1 cellular context compared by ENCODE assay signal in the genomic region with DNA sequence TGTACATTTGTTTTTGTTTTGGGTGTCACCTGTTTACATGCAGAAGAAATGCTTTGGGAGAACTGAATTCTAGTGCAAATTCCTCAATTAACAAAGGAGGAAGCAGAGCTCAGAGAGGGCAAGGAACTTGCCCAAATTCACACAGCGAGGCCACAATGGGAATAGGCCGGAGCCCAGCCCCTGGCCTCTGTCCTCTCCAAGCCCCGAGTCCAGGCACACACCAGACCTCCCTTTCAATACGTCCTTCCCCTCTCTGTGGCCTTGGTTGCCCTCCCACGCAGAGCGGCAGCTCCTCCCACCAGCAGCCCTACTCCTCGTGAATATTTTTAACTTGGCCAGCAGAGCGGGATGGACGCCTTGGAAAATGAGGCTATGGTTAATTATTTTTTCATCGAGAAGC.
TF ChIP-seq lines count a peak whose summit lies in the region.

No MANE protein-coding gene starts in this region.

TF ChIP-seq in IMR-90, 13 proteins besides CTCF, POLR2A, EP300 and RAD21:
- TF ChIP-seq SMC3 (IDR thresholded peaks at IDR 0.05; ENCODE audit: low read depth, low read length) (no peak), NFE2L2 (IDR thresholded peaks at IDR 0.05; ENCODE audit: low read depth, low read length) (no peak), MXI1 (IDR thresholded peaks at IDR 0.05; ENCODE audit: borderline replicate concordance, low read depth, low read length) (no peak), MAFK (IDR thresholded peaks at IDR 0.05; ENCODE audit: low read depth, low read length) (no peak), BHLHE40 (IDR thresholded peaks at IDR 0.05; ENCODE audit: low read depth, low read length) (no peak), RCOR1 (IDR thresholded peaks at IDR 0.05; ENCODE audit: insufficient replicate concordance, low read length) (no peak), CHD1 (IDR thresholded peaks at IDR 0.05; ENCODE audit: low read depth, low read length) (no peak), CEBPB (IDR thresholded peaks at IDR 0.05; ENCODE audit: low read depth, low read length) (no peak), MAZ (IDR thresholded peaks at IDR 0.05; ENCODE audit: borderline replicate concordance, low read depth, low read length) (no peak), FOS (IDR thresholded peaks at IDR 0.05; ENCODE audit: low read depth, low read length) (no peak), RFX5 (IDR thresholded peaks at IDR 0.05; ENCODE audit: low read depth, low read length) (no peak)
- TF ChIP-seq, protein P1, sequence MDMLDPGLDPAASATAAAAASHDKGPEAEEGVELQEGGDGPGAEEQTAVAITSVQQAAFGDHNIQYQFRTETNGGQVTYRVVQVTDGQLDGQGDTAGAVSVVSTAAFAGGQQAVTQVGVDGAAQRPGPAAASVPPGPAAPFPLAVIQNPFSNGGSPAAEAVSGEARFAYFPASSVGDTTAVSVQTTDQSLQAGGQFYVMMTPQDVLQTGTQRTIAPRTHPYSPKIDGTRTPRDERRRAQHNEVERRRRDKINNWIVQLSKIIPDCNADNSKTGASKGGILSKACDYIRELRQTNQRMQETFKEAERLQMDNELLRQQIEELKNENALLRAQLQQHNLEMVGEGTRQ (IDR thresholded peaks at IDR 0.05; ENCODE audit: low read depth, low read length) = no peak
- TF ChIP-seq, protein P2, sequence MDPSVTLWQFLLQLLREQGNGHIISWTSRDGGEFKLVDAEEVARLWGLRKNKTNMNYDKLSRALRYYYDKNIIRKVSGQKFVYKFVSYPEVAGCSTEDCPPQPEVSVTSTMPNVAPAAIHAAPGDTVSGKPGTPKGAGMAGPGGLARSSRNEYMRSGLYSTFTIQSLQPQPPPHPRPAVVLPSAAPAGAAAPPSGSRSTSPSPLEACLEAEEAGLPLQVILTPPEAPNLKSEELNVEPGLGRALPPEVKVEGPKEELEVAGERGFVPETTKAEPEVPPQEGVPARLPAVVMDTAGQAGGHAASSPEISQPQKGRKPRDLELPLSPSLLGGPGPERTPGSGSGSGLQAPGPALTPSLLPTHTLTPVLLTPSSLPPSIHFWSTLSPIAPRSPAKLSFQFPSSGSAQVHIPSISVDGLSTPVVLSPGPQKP (IDR thresholded peaks at IDR 0.05; ENCODE audit: borderline replicate concordance, low read depth, low read length) = no peak
